Comparison of ENCODE assay signal across 6 cellular contexts in genomic region chr2:232409617-232410016, GRCh38. TPM values are rescaled to one million over a fixed set of nuclear protein-coding genes. Genes with fewer than 3 reads are reported as not detected.
"Had no signal": no experiment of that assay in that cellular context is flagged by ENCODE, and none has a peak within 500 bp of the region (broad histone marks: within the 10 kb centered on the region; RNA-seq: fewer than 3 reads in every experiment).

No MANE protein-coding gene starts in this region.

RNA-seq across cellular contexts. Expression of gene ALPG, which starts 3.0 kb away (rescaled TPM):
- total RNA-seq: LHCN-M2, MCF 10A, OCI-LY7, SK-MEL-5 had no signal
- polyA plus RNA-seq: SK-N-SH had no signal

RNA-seq across cellular contexts. Expression of gene ALPP, which starts 31.1 kb away (rescaled TPM):
- total RNA-seq: LHCN-M2, OCI-LY7, SK-MEL-5 had no signal
- polyA plus RNA-seq: SK-N-SH had no signal

RNA-seq across cellular contexts. Expression of gene ALPI, which starts 46.3 kb away (rescaled TPM):
- total RNA-seq: LHCN-M2, MCF 10A, OCI-LY7, PC-3, SK-MEL-5 had no signal
- polyA plus RNA-seq: SK-N-SH had no signal
